ENCODE assay signal across 10 cellular contexts in genomic region chr7:44678468-44679179, GRCh38.
DNase-seq lines count a peak whose midpoint lies in the region; ATAC-seq lines count a peak whose summit lies in the region.
"Had no signal": no experiment of that assay in that cellular context is flagged by ENCODE, and none has a peak within 500 bp of the region (broad histone marks: within the 10 kb centered on the region; RNA-seq: fewer than 3 reads in every experiment).

No MANE protein-coding gene starts in this region.

- H3K4me3 Mint-ChIP-seq in immature natural killer cell: no peak overlapping the region
- H3K4me3 Mint-ChIP-seq: activated B cell treated with CpG ODN at 0.5 μM for 24 hours had no signal

- no peaks in the 10 kb centered on the region for H3K27me3 ChIP-seq in mesenchymal stem cell (ENCODE audit: control insufficient read depth in 1 of 2, insufficient read depth in 1 of 2, low read length in 2 of 2)

- ATAC-seq in HG02642 (IDR thresholded peaks at IDR 0.05; ENCODE audit: poor library complexity, unreplicated experiment): no peak

- H3K27ac Mint-ChIP-seq in immature natural killer cell: peak overlapping the region in 1 of 6 donors; percentile 48
- H3K27ac Mint-ChIP-seq: activated B cell treated with CpG ODN at 0.5 μM for 24 hours had no signal

- peak overlapping the region in 1 of 2 experiments; percentile 41 for H3K18ac ChIP-seq in mesenchymal stem cell (ENCODE audit: low read depth in 1 of 2, low read length in 2 of 2)

- H3K36me3 Mint-ChIP-seq in immature natural killer cell: peaks cover 5 to 25% (median 23%) of the 10 kb centered on the region in 3 donors

- no peak overlapping the region for H4K91ac ChIP-seq in mesenchymal stem cell (ENCODE audit: low read length)

- peaks cover 2% of the 10 kb centered on the region in 3 donors for H3K27me3 Mint-ChIP-seq in immature natural killer cell (ENCODE audit: low read depth in 3 of 3)
- H3K27me3 Mint-ChIP-seq: activated B cell treated with CpG ODN at 0.5 μM for 24 hours had no signal

- peak overlapping the region; percentile 2 for H3K27ac ChIP-seq in mesenchymal stem cell (ENCODE audit: low read length, poor library complexity, severe bottlenecking)

- H3K36me3 ChIP-seq in mesenchymal stem cell (ENCODE audit: control insufficient read depth in 1 of 2, insufficient read depth in 2 of 2, low read depth in 1 of 2, low read length in 2 of 2): peaks cover 61 to 62% of the 10 kb centered on the region in 2 experiments

- H3K4me3 ChIP-seq in mesenchymal stem cell (ENCODE audit: insufficient read depth in 1 of 2, low read depth in 1 of 2, low read length in 2 of 2): peak overlapping the region in 1 of 2 experiments; percentile 20

- H2AK5ac ChIP-seq in mesenchymal stem cell (ENCODE audit: low read length, severe bottlenecking): no peak overlapping the region

- no peak overlapping the region for H2BK12ac ChIP-seq in mesenchymal stem cell (ENCODE audit: low read length in 2 of 2)

- H3K9me3 ChIP-seq in mesenchymal stem cell (ENCODE audit: control insufficient read depth, low read length): no peaks in the 10 kb centered on the region

- WGBS in mesenchymal stem cell: 86% methylated on average over 5 of the region's 5 CpGs

- no peak overlapping the region for H3K14ac ChIP-seq in mesenchymal stem cell (ENCODE audit: low read length in 2 of 2)

- no peak overlapping the region for H3K4me2 ChIP-seq in mesenchymal stem cell (ENCODE audit: low read length, poor library complexity, severe bottlenecking)

- H2BK5ac ChIP-seq in mesenchymal stem cell (ENCODE audit: low read depth, low read length, poor library complexity, severe bottlenecking): no peak overlapping the region

- no peak overlapping the region for H3K4ac ChIP-seq in mesenchymal stem cell (ENCODE audit: low read depth in 1 of 2, low read length in 2 of 2)

- peaks cover 15% of the 10 kb centered on the region for H3K4me1 ChIP-seq in mesenchymal stem cell (ENCODE audit: control insufficient read depth, insufficient read depth, low read depth, low read length)

- peak overlapping the region; percentile 42 for H3K9ac ChIP-seq in mesenchymal stem cell (ENCODE audit: low read length)

- peaks cover 0 to 2% of the 10 kb centered on the region in 2 donors for H3K4me1 Mint-ChIP-seq in immature natural killer cell
- H3K4me1 Mint-ChIP-seq: activated B cell treated with CpG ODN at 0.5 μM for 24 hours had no signal

- no peak overlapping the region for H3K23ac ChIP-seq in mesenchymal stem cell (ENCODE audit: low read length in 2 of 2)

- no peak overlapping the region for H2BK15ac ChIP-seq in mesenchymal stem cell (ENCODE audit: low read depth, poor library complexity, severe bottlenecking)

- peaks cover 19% of the 10 kb centered on the region for H3K79me1 ChIP-seq in mesenchymal stem cell (replicated peaks; ENCODE audit: low read length, poor library complexity, severe bottlenecking)

- H4K8ac ChIP-seq in mesenchymal stem cell (ENCODE audit: low read length): no peak overlapping the region

- H2BK120ac ChIP-seq in mesenchymal stem cell (ENCODE audit: low read depth, low read length): no peak overlapping the region

- no peaks in the 10 kb centered on the region for H3K9me3 Mint-ChIP-seq in immature natural killer cell
- H3K9me3 Mint-ChIP-seq: activated B cell treated with CpG ODN at 0.5 μM for 24 hours had no signal

- no peak overlapping the region for H2AFZ ChIP-seq in mesenchymal stem cell (ENCODE audit: low read depth, low read length)

- peak; percentile 87 for DNase-seq in AG08395 (ENCODE audit: low spot score)
- peak; percentile 92 for DNase-seq in HS-5 (ENCODE audit: low read depth)
- peak; percentile 62 for DNase-seq in cerebellar cortex (ENCODE audit: low spot score)
- DNase-seq in mesenchymal stem cell: peak; percentile 77
- DNase-seq in NCI-H2196 treated with DMSO at 0.1 percent for 48 hours (lab: John Stamatoyannopoulos, UW; ENCODE audit: unreplicated experiment): no peak
- no peak for DNase-seq in immature natural killer cell
- DNase-seq in DMS114 treated with DMSO at 0.1 percent for 48 hours (lab: John Stamatoyannopoulos, UW; ENCODE audit: unreplicated experiment): no peak
- DNase-seq: activated B cell treated with CpG ODN at 0.5 μM for 24 hours, hypothalamus had no signal

Comparison
In these comparisons a context has a peak if more than half of its experiments do, and no peak if none do; other contexts are left out.
1. DNase-seq: peak in AG08395 (single experiment), HS-5 (single experiment), cerebellar cortex (single experiment) and mesenchymal stem cell (single experiment); none in NCI-H2196 treated with DMSO at 0.1 percent for 48 hours (single experiment), immature natural killer cell (0 of 3) and DMS114 treated with DMSO at 0.1 percent for 48 hours (single experiment).